ENCODE assay signal across 8 cellular contexts in the genomic region with DNA sequence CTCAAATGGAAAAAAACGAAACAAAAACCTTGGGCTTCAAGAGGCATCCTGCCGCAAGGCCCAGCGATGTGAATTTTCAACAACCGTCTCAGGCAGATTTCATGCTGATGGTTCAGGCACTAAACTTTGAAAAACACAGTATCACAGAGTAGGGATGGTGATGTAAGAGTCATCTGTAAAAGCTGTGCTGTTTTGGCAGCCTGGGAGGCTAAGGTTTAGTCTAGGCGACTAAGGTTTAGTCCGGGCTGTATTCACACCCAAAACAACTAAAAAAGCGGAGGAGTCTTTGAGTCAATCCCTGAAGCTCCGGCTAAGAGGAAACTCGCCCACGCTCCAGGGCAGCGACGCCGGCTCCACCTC. TPM values are rescaled to one million over a fixed set of nuclear protein-coding genes. Genes with fewer than 3 reads are reported as not detected.
DNase-seq lines count a peak whose midpoint lies in the region; ATAC-seq and TF ChIP-seq lines count a peak whose summit lies in the region.

No MANE protein-coding gene starts in this region.

- ATAC-seq in GM19455 (IDR thresholded peaks at IDR 0.05; ENCODE audit: unreplicated experiment) (peak; percentile 56), foreskin keratinocyte (no peak)

- H3K36me3 ChIP-seq in WERI-Rb-1 (peaks cover 13% of the 10 kb centered on the region), sigmoid colon (peaks cover 0 to 11% (median 1%) of the 10 kb centered on the region in 4 donors)

- TF ChIP-seq CTCF in WERI-Rb-1 (IDR thresholded peaks at IDR 0.05; ENCODE audit: low read depth, low read length) (no peak), foreskin keratinocyte (conservative IDR thresholded peaks at IDR 0.05) (no peak), sigmoid colon (IDR thresholded peaks at IDR 0.05) (no peak)

- H3K4me1 ChIP-seq in foreskin keratinocyte = peaks cover 15% of the 10 kb centered on the region
- H3K4me1 ChIP-seq in sigmoid colon = peaks cover 0 to 29% (median 20%) of the 10 kb centered on the region in 4 donors

- H3K9me3 ChIP-seq in WERI-Rb-1 (ENCODE audit: severe bottlenecking) = no peaks in the 10 kb centered on the region
- no peaks in the 10 kb centered on the region for H3K9me3 ChIP-seq in sigmoid colon

- intact Hi-C loops in sigmoid colon (cut with DNase I) = no loop called here

- no peak for DNase-seq in WERI-Rb-1
- DNase-seq in foreskin keratinocyte = peak in 1 of 2 donors; percentile 49
- DNase-seq in sigmoid colon = no peak
- no peak for DNase-seq in C1 segment of cervical spinal cord (lab: John Stamatoyannopoulos, UW)
- no peak for DNase-seq in stimulated activated CD4-positive, alpha-beta T cell treated with anti-CD3 and anti-CD28 coated beads, Interleukin-1b, Interleukin-23, amount 100 ng/mL, for 48 hours
- no peak for DNase-seq in activated CD8-positive, alpha-beta memory T cell treated with anti-CD3 and anti-CD28 coated beads for 24 hours
- DNase-seq in NCI-H526 (lab: John Stamatoyannopoulos, UW) = no peak

- H3K4me3 ChIP-seq in WERI-Rb-1 (ENCODE audit: low read depth, low read length) (peak overlapping the region; percentile 87), sigmoid colon (peak overlapping the region; percentile 62 to 93 (median 86))

- TF ChIP-seq POLR2A in sigmoid colon (IDR thresholded peaks at IDR 0.05) = no peak

- 7% methylated on average over 13 of the region's 13 CpGs for WGBS in sigmoid colon, 2 donors

- TF ChIP-seq EP300 in sigmoid colon (IDR thresholded peaks at IDR 0.05) = no peak

- H3K27ac ChIP-seq in WERI-Rb-1 (peak overlapping the region; percentile 62), foreskin keratinocyte (peak overlapping the region; percentile 60), sigmoid colon (peak overlapping the region; percentile 83 to 87 (median 86))

- H3K27me3 ChIP-seq in WERI-Rb-1 (ENCODE audit: insufficient read depth, low read depth, severe bottlenecking) = no peaks in the 10 kb centered on the region
- H3K27me3 ChIP-seq in foreskin keratinocyte = peaks cover 3% of the 10 kb centered on the region
- no peaks in the 10 kb centered on the region for H3K27me3 ChIP-seq in sigmoid colon

RNA-seq across cellular contexts. Expression of gene MINPP1, which starts 0.4 kb away (rescaled TPM):
- total RNA-seq in foreskin keratinocyte = 15.8 and 16.4 TPM in 2 replicates
- 8.6 and 10.2 TPM in 2 replicates for polyA plus RNA-seq in foreskin keratinocyte
- total RNA-seq in sigmoid colon = 10 to 100 TPM in 3 of 4 donors, 1 to 10 TPM in 1; 9.2 to 20.9 (median 11.0) TPM
- 10 to 100 TPM in 2 of 3 donors, 1 to 10 TPM in 1; 4.2 to 15.1 (median 14.1) TPM for polyA plus RNA-seq in sigmoid colon
